Comparison of ENCODE assay signal across 1 cellular context in genomic region chr17:40862985-40863733, GRCh38.
TF ChIP-seq lines count a peak whose summit lies in the region.

No MANE protein-coding gene starts in this region.

TF ChIP-seq in HepG2, 621 proteins besides CTCF, POLR2A, EP300 and RAD21 (continued from another document and continues in another):
- TF ChIP-seq IRF1 (CRISPR knock-in tag; IDR thresholded peaks at IDR 0.05; ENCODE audit: low read depth) (no peak), HNF4A (CRISPR knock-in tag; IDR thresholded peaks at IDR 0.05) (no peak), U2AF2 (IDR thresholded peaks at IDR 0.05; ENCODE audit: low read depth, low read length) (no peak), MTA1 (CRISPR knock-in tag; IDR thresholded peaks at IDR 0.05; ENCODE audit: borderline replicate concordance) (0 out of 2 replicates have a peak, but pooled peaks have one; percentile 40), TRIM24 (CRISPR knock-in tag; IDR thresholded peaks at IDR 0.05) (no peak), POLR2AphosphoS2 (IDR thresholded peaks at IDR 0.05; ENCODE audit: low read depth, low read length) (no peak), GZF1 (CRISPR knock-in tag; IDR thresholded peaks at IDR 0.05) (no peak), SMAD3 (CRISPR knock-in tag; IDR thresholded peaks at IDR 0.05) (no peak), YEATS2 (CRISPR knock-in tag; IDR thresholded peaks at IDR 0.05; ENCODE audit: borderline replicate concordance) (0 out of 2 replicates have a peak, but pooled peaks have one; percentile 21), IKZF4 (CRISPR knock-in tag; IDR thresholded peaks at IDR 0.05; ENCODE audit: borderline replicate concordance, low read depth, not compliant biosample characterization) (no peak), BATF2 (CRISPR knock-in tag; IDR thresholded peaks at IDR 0.05) (no peak), ZSCAN21 (CRISPR knock-in tag; IDR thresholded peaks at IDR 0.05; ENCODE audit: borderline replicate concordance) (no peak), SSRP1 (CRISPR knock-in tag; IDR thresholded peaks at IDR 0.05) (no peak), TFDP2 (CRISPR knock-in tag; IDR thresholded peaks at IDR 0.05) (no peak), RELA (CRISPR knock-in tag; IDR thresholded peaks at IDR 0.05) (no peak), SRSF1 (optimal IDR thresholded peaks at IDR 0.05; ENCODE audit: low read depth, low read length) (no peak), MLX (CRISPR knock-in tag; IDR thresholded peaks at IDR 0.05) (no peak), MAX (IDR thresholded peaks at IDR 0.05) (no peak), ZNF724P (CRISPR knock-in tag; IDR thresholded peaks at IDR 0.05; ENCODE audit: borderline replicate concordance) (no peak), MATR3 (CRISPR knock-in tag; IDR thresholded peaks at IDR 0.05) (no peak), HDAC6 (IDR thresholded peaks at IDR 0.05; ENCODE audit: low read depth, low read length) (no peak), ARNT (IDR thresholded peaks at IDR 0.05) (no peak), GFI1 (CRISPR knock-in tag; IDR thresholded peaks at IDR 0.05; ENCODE audit: borderline replicate concordance) (no peak), ZNF576 (CRISPR knock-in tag; IDR thresholded peaks at IDR 0.05) (no peak), KLF6 (CRISPR knock-in tag; IDR thresholded peaks at IDR 0.05) (no peak), ZBTB25 (CRISPR knock-in tag; IDR thresholded peaks at IDR 0.05) (no peak), SOX6 (IDR thresholded peaks at IDR 0.05) (no peak), SOX6 (CRISPR knock-in tag; IDR thresholded peaks at IDR 0.05) (0 out of 2 replicates have a peak, but pooled peaks have one; percentile 10), PTBP1 (IDR thresholded peaks at IDR 0.05; ENCODE audit: low read depth, low read length, poor library complexity, severe bottlenecking) (no peak), EHMT2 (IDR thresholded peaks at IDR 0.05; ENCODE audit: borderline replicate concordance, low read depth, low read length) (no peak), ZNF83 (CRISPR knock-in tag; IDR thresholded peaks at IDR 0.05; ENCODE audit: borderline replicate concordance) (no peak), PAXIP1 (CRISPR knock-in tag; conservative IDR thresholded peaks at IDR 0.05) (no peak), POLR2G (IDR thresholded peaks at IDR 0.05; ENCODE audit: low read depth, low read length) (no peak), SP5 (CRISPR knock-in tag; IDR thresholded peaks at IDR 0.05; ENCODE audit: borderline replicate concordance, low read depth) (no peak), ZNF124 (CRISPR knock-in tag; IDR thresholded peaks at IDR 0.05) (no peak), ZMYM2 (CRISPR knock-in tag; IDR thresholded peaks at IDR 0.05) (no peak), ZBTB7A (CRISPR knock-in tag; IDR thresholded peaks at IDR 0.05) (peak; percentile 45; the same call in 1 of the 2 replicates), ONECUT2 (CRISPR knock-in tag; IDR thresholded peaks at IDR 0.05) (no peak), ZNF570 (CRISPR knock-in tag; IDR thresholded peaks at IDR 0.05; ENCODE audit: borderline replicate concordance) (no peak), ZBED4 (CRISPR knock-in tag; IDR thresholded peaks at IDR 0.05; ENCODE audit: borderline replicate concordance) (no peak), REPIN1 (CRISPR knock-in tag; IDR thresholded peaks at IDR 0.05; ENCODE audit: borderline replicate concordance, low read depth) (no peak), PCBP1 (IDR thresholded peaks at IDR 0.05; ENCODE audit: borderline replicate concordance, low read depth, low read length) (no peak), ADNP (CRISPR knock-in tag; IDR thresholded peaks at IDR 0.05) (no peak), ZNF883 (CRISPR knock-in tag; IDR thresholded peaks at IDR 0.05; ENCODE audit: not compliant biosample characterization) (no peak), TCF7L2 (IDR thresholded peaks at IDR 0.05; ENCODE audit: low read depth, low read length) (no peak), CBX5 (CRISPR knock-in tag; IDR thresholded peaks at IDR 0.05; ENCODE audit: borderline replicate concordance) (0 out of 2 replicates have a peak, but pooled peaks have one; percentile 46), NFE2L1 (CRISPR knock-in tag; IDR thresholded peaks at IDR 0.05; ENCODE audit: borderline replicate concordance) (no peak), TP53 (CRISPR knock-in tag; conservative IDR thresholded peaks at IDR 0.05) (no peak), MBD4 (IDR thresholded peaks at IDR 0.05; ENCODE audit: borderline replicate concordance, low read length) (no peak), ZNF674 (CRISPR knock-in tag; IDR thresholded peaks at IDR 0.05; ENCODE audit: low read depth) (no peak), ZFX (CRISPR knock-in tag; IDR thresholded peaks at IDR 0.05; ENCODE audit: low read depth) (peak; percentile 58; the same call in 1 of the 2 replicates), PAWR (CRISPR knock-in tag; IDR thresholded peaks at IDR 0.05; ENCODE audit: borderline replicate concordance) (no peak), ZNF276 (CRISPR knock-in tag; IDR thresholded peaks at IDR 0.05; ENCODE audit: low read depth) (no peak), ZNF383 (CRISPR knock-in tag; IDR thresholded peaks at IDR 0.05; ENCODE audit: borderline replicate concordance) (no peak), ZNF713 (CRISPR knock-in tag; IDR thresholded peaks at IDR 0.05) (no peak), FIP1L1 (IDR thresholded peaks at IDR 0.05; ENCODE audit: borderline replicate concordance, insufficient read depth, low read depth, low read length) (no peak), CERS6 (CRISPR knock-in tag; IDR thresholded peaks at IDR 0.05) (no peak), ZSCAN22 (CRISPR knock-in tag; IDR thresholded peaks at IDR 0.05) (no peak), ZNF552 (CRISPR knock-in tag; IDR thresholded peaks at IDR 0.05; ENCODE audit: borderline replicate concordance) (no peak), NONO (IDR thresholded peaks at IDR 0.05) (no peak), NONO (CRISPR knock-in tag; conservative IDR thresholded peaks at IDR 0.05) (no peak), ATRX (CRISPR knock-in tag; IDR thresholded peaks at IDR 0.05; ENCODE audit: borderline replicate concordance) (no peak)
